1 cellular context compared by ENCODE assay signal in genomic region chr15:78437762-78438594, GRCh38.
TF ChIP-seq lines count a peak whose summit lies in the region.

Gene IREB2, plus strand, starts transcription at chr15:78438216. Its CDS starts 122 bp downstream, at chr15:78438338.

TF ChIP-seq in HEK293, 187 proteins besides CTCF, POLR2A, EP300 and RAD21 (continued from another document):
- TF ChIP-seq PRDM10 (tag by site-specific recombination; IDR thresholded peaks at IDR 0.05) = peak; percentile 65
- no peak for TF ChIP-seq MYNN (tag by site-specific recombination; IDR thresholded peaks at IDR 0.05; ENCODE audit: borderline replicate concordance)
- TF ChIP-seq ZNF148 (tag by site-specific recombination; IDR thresholded peaks at IDR 0.05; ENCODE audit: borderline replicate concordance) = no peak
- TF ChIP-seq ZNF76 (tag by site-specific recombination; IDR thresholded peaks at IDR 0.05; ENCODE audit: borderline replicate concordance, low read depth) = peak; percentile 52
- TF ChIP-seq ZNF398 (tag by site-specific recombination; IDR thresholded peaks at IDR 0.05) = peak; percentile 97
- no peak for TF ChIP-seq ZNF529 (tag by site-specific recombination; IDR thresholded peaks at IDR 0.05; ENCODE audit: insufficient replicate concordance)
- TF ChIP-seq ZNF514 (tag by site-specific recombination; IDR thresholded peaks at IDR 0.05) = no peak
- TF ChIP-seq ZNF629 (tag by site-specific recombination; IDR thresholded peaks at IDR 0.05) = peak; percentile 68
- TF ChIP-seq ZNF560 (tag by site-specific recombination; IDR thresholded peaks at IDR 0.05; ENCODE audit: borderline replicate concordance) = no peak
- 0 out of 2 replicates have a peak, but pooled peaks have one; percentile 80 for TF ChIP-seq HOXC10 (CRISPR knock-in tag; IDR thresholded peaks at IDR 0.05)
